ENCODE assay signal across 31 cellular contexts in genomic region chr2:144894612-144895300, GRCh38.
DNase-seq lines count a peak whose midpoint lies in the region; ATAC-seq and TF ChIP-seq lines count a peak whose summit lies in the region.
"Had no signal": no experiment of that assay in that cellular context is flagged by ENCODE, and none has a peak within 500 bp of the region (broad histone marks: within the 10 kb centered on the region; RNA-seq: fewer than 3 reads in every experiment).

No MANE protein-coding gene starts in this region.

- H3K36me3 ChIP-seq in GM23338 (ENCODE audit: insufficient read depth): no peaks in the 10 kb centered on the region
- H3K36me3 ChIP-seq: adrenal gland had no signal

- no peak overlapping the region for H2AFZ ChIP-seq in GM23338

- no peaks in the 10 kb centered on the region for H3K9me3 Mint-ChIP-seq in GM23338
- no peaks in the 10 kb centered on the region for H3K9me3 Mint-ChIP-seq in neural crest cell
- H3K9me3 Mint-ChIP-seq in CD14-positive monocyte: peaks cover 0 to 4% (median 0%) of the 10 kb centered on the region in 7 donors
- no peaks in the 10 kb centered on the region for H3K9me3 Mint-ChIP-seq in activated CD8-positive, alpha-beta T cell treated with anti-CD3 and anti-CD28 coated beads, Interleukin-2, amount 10 ng/mL, durations not matched to agents 7 days and 5 days (ENCODE audit: insufficient read depth)
- H3K9me3 Mint-ChIP-seq: activated T-helper 1 cell treated with anti-CD3 and anti-CD28 coated beads, Interleukin-12 subunit alpha, Interleukin-12 subunit beta, Interleukin-2, Interleukin-4 antibody, amounts not matched to agents 30 ng/mL and 10 ng/mL and 1 ng/mL, durations not matched to agents 14 hours and 24 hours and 36 hours; CD8-positive, alpha-beta T cell; naive B cell; stimulated activated naive B cell treated with anti-CD40 and anti-IgM and Interleukin-4, amounts not matched to agents 10 μg/mL and 1 μg/mL and 100 μg/mL, for 72 hours; T-helper 1 cell treated with Interleukin-12 subunit alpha and Interleukin-12 subunit beta and Interleukin-4 antibody, amounts not matched to agents 30 μg/mL and 1 μg/mL, for 36 hours had no signal

- H3K9me2 ChIP-seq in GM23338 (ENCODE audit: insufficient read depth): no peaks in the 10 kb centered on the region

- CTCF ChIA-PET in activated CD8-positive, alpha-beta T cell treated with anti-CD3 and anti-CD28 coated beads, Interleukin-2, amount 10 ng/mL, durations not matched to agents 7 days and 5 days (lab: Charles Lee): no interaction called here

- TF ChIP-seq CTCF in GM23338 (conservative IDR thresholded peaks at IDR 0.05; ENCODE audit: low read depth in 2 of 2) (no peak), neural crest cell (conservative IDR thresholded peaks at IDR 0.05) (no peak), CD14-positive monocyte (IDR thresholded peaks at IDR 0.05) (no peak)

- H3K4me1 Mint-ChIP-seq in GM23338 (peaks cover 22% of the 10 kb centered on the region; the same call in 2 of the 3 replicates), neural crest cell (peaks cover 21% of the 10 kb centered on the region), CD14-positive monocyte (peaks cover 4% of the 10 kb centered on the region)
- no peaks in the 10 kb centered on the region for H3K4me1 Mint-ChIP-seq in activated CD8-positive, alpha-beta T cell treated with anti-CD3 and anti-CD28 coated beads, Interleukin-2, amount 10 ng/mL, durations not matched to agents 7 days and 5 days (ENCODE audit: low read depth)
- H3K4me1 Mint-ChIP-seq: naive B cell; stimulated activated naive B cell treated with anti-CD40 and anti-IgM and Interleukin-4, amounts not matched to agents 10 μg/mL and 1 μg/mL and 100 μg/mL, for 72 hours had no signal

- H3K27ac Mint-ChIP-seq in GM23338: peak overlapping the region; percentile 94
- H3K27ac Mint-ChIP-seq in neural crest cell (ENCODE audit: unreplicated experiment): peak overlapping the region; percentile 70
- H3K27ac Mint-ChIP-seq in CD14-positive monocyte: no peak overlapping the region
- no peak overlapping the region for H3K27ac Mint-ChIP-seq in activated CD8-positive, alpha-beta T cell treated with anti-CD3 and anti-CD28 coated beads, Interleukin-2, amount 10 ng/mL, durations not matched to agents 7 days and 5 days
- H3K27ac Mint-ChIP-seq: activated T-helper 1 cell treated with anti-CD3 and anti-CD28 coated beads, Interleukin-12 subunit alpha, Interleukin-12 subunit beta, Interleukin-2, Interleukin-4 antibody, amounts not matched to agents 30 ng/mL and 10 ng/mL and 1 ng/mL, durations not matched to agents 14 hours and 24 hours and 36 hours; CD8-positive, alpha-beta T cell; IgD-negative memory B cell; naive B cell; stimulated activated naive B cell treated with anti-CD40 and anti-IgM and Interleukin-4, amounts not matched to agents 10 μg/mL and 1 μg/mL and 100 μg/mL, for 72 hours; T-helper 1 cell treated with Interleukin-12 subunit alpha and Interleukin-12 subunit beta and Interleukin-4 antibody, amounts not matched to agents 30 μg/mL and 1 μg/mL, for 36 hours had no signal

- POLR2A ChIA-PET in activated CD8-positive, alpha-beta T cell treated with anti-CD3 and anti-CD28 coated beads, Interleukin-2, amount 10 ng/mL, durations not matched to agents 7 days and 5 days (lab: Charles Lee): no interaction called here

- H3F3A ChIP-seq in GM23338 (replicated peaks; ENCODE audit: low read depth): no peaks in the 10 kb centered on the region

- DNase-seq in GM23338 (ENCODE audit: low spot score) (peak; percentile 78), UCSD-AML1 (lab: John Stamatoyannopoulos, UW; ENCODE audit: unreplicated experiment) (peak; percentile 7), iPS DF 19.7 (ENCODE audit: low read depth, low spot score) (peak; percentile 59), neural crest cell (ENCODE audit: low read depth, low spot score) (no peak), CD14-positive monocyte (ENCODE audit: low spot score) (no peak)
- no peak for DNase-seq in activated CD8-positive, alpha-beta T cell treated with anti-CD3 and anti-CD28 coated beads, Interleukin-2, amount 10 ng/mL, durations not matched to agents 7 days and 5 days
- DNase-seq: activated CD4-positive, alpha-beta T cell treated with anti-CD3 and anti-CD28 coated beads, Interleukin-2, amount 50 U/mL, for 48 hours; activated CD8-positive, alpha-beta memory T cell treated with anti-CD3 and anti-CD28 coated beads, Interleukin-2, amount 50 U/mL, for 48 hours; activated naive CD4-positive, alpha-beta T cell treated with Interleukin-2 at 50 U/mL for 16 hours; adrenal gland; CD8-positive, alpha-beta T cell; dermis blood vessel endothelial cell; hippocampal formation; kidney; midbrain; naive B cell; NCI-H1092 treated with DMSO at 0.1 percent for 48 hours; NCI-H1694 treated with DMSO at 0.1 percent for 48 hours; NCI-H2171 treated with DMSO at 0.1 percent for 48 hours; NCI-H510A treated with DMSO at 0.1 percent for 48 hours; stimulated activated naive B cell treated with anti-CD40 and anti-IgM and Interleukin-4, amounts not matched to agents 10 μg/mL and 1 μg/mL and 100 μg/mL, for 72 hours; substantia nigra; trophoblast cell had no signal

- H3K4me2 ChIP-seq in GM23338: peak overlapping the region; percentile 16

- H3K27ac ChIP-seq in GM23338 (ENCODE audit: low read depth): peak overlapping the region; percentile 51
- H3K27ac ChIP-seq: adrenal gland had no signal

- no peaks in the 10 kb centered on the region for H3K79me2 ChIP-seq in GM23338 (replicated peaks; ENCODE audit: insufficient read depth)

- intact Hi-C loops in CD14-positive monocyte (cut with micrococcal nuclease): no loop called here

- H3K4me3 ChIP-seq in GM23338: peak overlapping the region; percentile 13
- H3K4me3 ChIP-seq: adrenal gland, skin epidermis had no signal

- H3K4me3 Mint-ChIP-seq in GM23338 (peak overlapping the region; percentile 50; the same call in 2 of the 3 replicates), neural crest cell (no peak overlapping the region), CD14-positive monocyte (no peak overlapping the region)
- no peak overlapping the region for H3K4me3 Mint-ChIP-seq in activated CD8-positive, alpha-beta T cell treated with anti-CD3 and anti-CD28 coated beads, Interleukin-2, amount 10 ng/mL, durations not matched to agents 7 days and 5 days
- H3K4me3 Mint-ChIP-seq: activated T-helper 1 cell treated with anti-CD3 and anti-CD28 coated beads, Interleukin-12 subunit alpha, Interleukin-12 subunit beta, Interleukin-2, Interleukin-4 antibody, amounts not matched to agents 30 ng/mL and 10 ng/mL and 1 ng/mL, durations not matched to agents 14 hours and 24 hours and 36 hours; CD8-positive, alpha-beta T cell; IgD-negative memory B cell; naive B cell; stimulated activated naive B cell treated with anti-CD40 and anti-IgM and Interleukin-4, amounts not matched to agents 10 μg/mL and 1 μg/mL and 100 μg/mL, for 72 hours; T-helper 1 cell treated with Interleukin-12 subunit alpha and Interleukin-12 subunit beta and Interleukin-4 antibody, amounts not matched to agents 30 μg/mL and 1 μg/mL, for 36 hours had no signal

- H3K4me1 ChIP-seq in GM23338 (ENCODE audit: insufficient read depth): peaks cover 15% of the 10 kb centered on the region; the same call in 1 of the 2 replicates
- H3K4me1 ChIP-seq: adrenal gland had no signal

- no peaks in the 10 kb centered on the region; the same call in 2 of the 3 replicates for H3K36me3 Mint-ChIP-seq in GM23338 (ENCODE audit: low read depth)
- H3K36me3 Mint-ChIP-seq in neural crest cell (ENCODE audit: low read depth): no peaks in the 10 kb centered on the region
- H3K36me3 Mint-ChIP-seq in CD14-positive monocyte: no peaks in the 10 kb centered on the region
- no peaks in the 10 kb centered on the region for H3K36me3 Mint-ChIP-seq in activated CD8-positive, alpha-beta T cell treated with anti-CD3 and anti-CD28 coated beads, Interleukin-2, amount 10 ng/mL, durations not matched to agents 7 days and 5 days (ENCODE audit: low read depth)
- H3K36me3 Mint-ChIP-seq: CD8-positive, alpha-beta T cell; IgD-negative memory B cell; naive B cell; stimulated activated naive B cell treated with anti-CD40 and anti-IgM and Interleukin-4, amounts not matched to agents 10 μg/mL and 1 μg/mL and 100 μg/mL, for 72 hours had no signal

- H3K27me3 Mint-ChIP-seq in GM23338 (ENCODE audit: insufficient read depth, low read depth, poor library complexity) (no peaks in the 10 kb centered on the region), neural crest cell (ENCODE audit: low read depth) (no peaks in the 10 kb centered on the region), CD14-positive monocyte (ENCODE audit: low read depth in 3 of 3) (peaks cover 0 to 1% (median 0%) of the 10 kb centered on the region in 3 donors)
- peaks cover 4% of the 10 kb centered on the region for H3K27me3 Mint-ChIP-seq in activated CD8-positive, alpha-beta T cell treated with anti-CD3 and anti-CD28 coated beads, Interleukin-2, amount 10 ng/mL, durations not matched to agents 7 days and 5 days (ENCODE audit: low read depth)
- H3K27me3 Mint-ChIP-seq: naive B cell; stimulated activated naive B cell treated with anti-CD40 and anti-IgM and Interleukin-4, amounts not matched to agents 10 μg/mL and 1 μg/mL and 100 μg/mL, for 72 hours had no signal

- H4K20me1 ChIP-seq in GM23338 (replicated peaks; ENCODE audit: insufficient read depth): no peaks in the 10 kb centered on the region

- ATAC-seq in GM23338: peak; percentile 100
- no peak for ATAC-seq in HG03045 (IDR thresholded peaks at IDR 0.05; ENCODE audit: unreplicated experiment)
- ATAC-seq in activated CD8-positive, alpha-beta T cell treated with anti-CD3 and anti-CD28 coated beads, Interleukin-2, amount 10 ng/mL, durations not matched to agents 7 days and 5 days: no peak
- no peak for ATAC-seq in GM21825 (IDR thresholded peaks at IDR 0.05; ENCODE audit: unreplicated experiment)
- ATAC-seq: CD8-positive, alpha-beta T cell; esophagus mucosa; HCT116; stimulated activated naive B cell treated with anti-CD40 and anti-IgM and Interleukin-4, amounts not matched to agents 10 μg/mL and 1 μg/mL and 100 μg/mL, for 72 hours had no signal

- no peaks in the 10 kb centered on the region for H3K27me3 ChIP-seq in GM23338 (ENCODE audit: insufficient read depth)
- H3K27me3 ChIP-seq: adrenal gland had no signal

TF ChIP-seq in GM23338, 12 proteins besides CTCF, POLR2A, EP300 and RAD21 (continues in another document):
- no peak for TF ChIP-seq NANOG (IDR thresholded peaks at IDR 0.05; ENCODE audit: borderline replicate concordance)
- TF ChIP-seq EZH2 (IDR thresholded peaks at IDR 0.05; ENCODE audit: low read depth, unreplicated experiment): no peak
- TF ChIP-seq ZNF114 (CRISPR knock-in tag; IDR thresholded peaks at IDR 0.05): no peak
- TF ChIP-seq CREB1 (CRISPR knock-in tag; IDR thresholded peaks at IDR 0.05; ENCODE audit: low read depth): no peak
- no peak for TF ChIP-seq ZNF331 (CRISPR knock-in tag; IDR thresholded peaks at IDR 0.05; ENCODE audit: low read depth)

Comparison
In these comparisons a context has a peak if more than half of its experiments do, and no peak if none do; other contexts are left out.
1. DNase-seq: peak in GM23338 (single experiment), UCSD-AML1 (single experiment) and iPS DF 19.7 (single experiment); none in neural crest cell (single experiment), CD14-positive monocyte (single experiment) and activated CD8-positive, alpha-beta T cell treated with anti-CD3 and anti-CD28 coated beads, Interleukin-2, amount 10 ng/mL, durations not matched to agents 7 days and 5 days (single experiment).
2. H3K27ac Mint-ChIP-seq: peak in GM23338 (single experiment) and neural crest cell (single experiment); none in CD14-positive monocyte (0 of 7) and activated CD8-positive, alpha-beta T cell treated with anti-CD3 and anti-CD28 coated beads, Interleukin-2, amount 10 ng/mL, durations not matched to agents 7 days and 5 days (single experiment).